Comparison of ENCODE assay signal across 8 cellular contexts in the genomic region with DNA sequence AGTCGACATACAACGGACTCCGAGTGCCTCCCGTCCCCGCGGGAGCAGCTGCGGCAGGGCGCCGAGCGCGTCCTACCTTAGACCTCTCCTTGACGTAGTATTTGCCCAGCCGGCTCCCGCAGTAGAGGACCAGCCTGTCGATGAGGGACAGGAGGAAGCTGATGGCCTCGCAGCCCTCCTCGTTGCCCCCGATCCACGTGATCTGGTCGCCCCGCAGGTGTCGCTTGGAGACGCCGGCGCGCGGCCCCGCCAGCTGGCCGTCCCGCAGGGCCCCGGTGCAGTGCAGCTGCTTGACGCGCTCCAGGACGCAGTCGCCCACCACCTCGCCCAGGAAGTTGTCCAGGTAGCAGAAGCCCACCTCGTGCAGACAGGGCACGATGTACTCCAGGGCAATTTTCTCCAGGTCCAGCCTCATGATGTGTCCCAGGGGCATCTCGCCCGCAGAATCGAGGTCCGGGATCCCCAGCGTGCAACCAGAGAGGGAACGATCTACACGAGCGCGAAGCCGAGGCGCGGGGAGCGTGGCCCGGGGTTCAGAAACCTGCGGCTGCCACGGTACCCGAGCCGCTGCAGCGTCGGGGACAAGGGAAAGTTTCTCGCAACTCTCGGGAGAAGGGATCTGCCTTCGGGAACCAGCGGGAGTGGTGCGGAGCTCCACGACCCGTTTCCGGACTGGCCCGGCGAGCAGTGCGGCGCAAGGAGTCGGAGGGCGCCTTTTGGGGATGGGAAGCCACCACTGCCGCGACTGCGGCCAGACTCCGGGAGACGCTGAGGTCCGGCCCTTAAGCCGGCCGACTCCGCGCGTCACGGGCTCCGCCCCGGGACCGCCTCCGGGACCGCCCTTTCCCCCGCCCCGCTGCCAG. TPM values are rescaled to one million over a fixed set of nuclear protein-coding genes. Genes with fewer than 3 reads are reported as not detected.
DNase-seq lines count a peak whose midpoint lies in the region; ATAC-seq and TF ChIP-seq lines count a peak whose summit lies in the region.

TSS of gene EGLN3 (minus strand) at position 755 of the 863 bp plus-strand sequence. CDS start at position 433, 322 bp downstream.

- H3K4me1 ChIP-seq in A673 (ENCODE audit: insufficient read depth, low read length, poor library complexity, severe bottlenecking), result peaks cover 5% of the 10 kb centered on the region
- peaks cover 2 to 4% of the 10 kb centered on the region in 2 donors for H3K4me1 ChIP-seq in lung (ENCODE audit: control insufficient read depth in 2 of 2, insufficient read depth in 2 of 2, low read length in 2 of 2)

- H3K27me3 ChIP-seq in A673 (replicated peaks; ENCODE audit: insufficient read depth, low read depth, low read length, poor library complexity) (peaks cover 28% of the 10 kb centered on the region), lung (ENCODE audit: control insufficient read depth, insufficient read depth) (no peaks in the 10 kb centered on the region)

- BruUV-seq in A673 (replicated peaks; lab: Mats Ljungman, UMichigan), result no TSS peak

- TF ChIP-seq CTCF in A673 (conservative IDR thresholded peaks at IDR 0.05; ENCODE audit: low read depth, low read length) (no peak), lung (IDR thresholded peaks at IDR 0.05; ENCODE audit: control extremely low read depth, extremely low read depth) (no peak)

- intact Hi-C loops in A673 (cut with micrococcal nuclease; ENCODE audit: unreplicated experiment), result no loop called here

- 1 to 2% methylated on average over 67 to 91 of the region's 91 CpGs for WGBS in lung, 2 donors

- POLR2A ChIA-PET in A673 (lab: Charles Lee; ENCODE audit: low non-redundant PET), result no interaction called here

- no peak within 1 kb of the TSS for H3K27ac ChIP-seq in A673 (ENCODE audit: low read depth, low read length, poor library complexity, severe bottlenecking)
- H3K27ac ChIP-seq in lung (ENCODE audit: low read depth in 1 of 2, low read length in 1 of 2), result peak within 1 kb of the TSS; percentile 21 to 89

- H3K9me3 ChIP-seq in A673 (ENCODE audit: low read depth, low read length, poor library complexity, severe bottlenecking) (no peaks in the 10 kb centered on the region), lung (ENCODE audit: control insufficient read depth in 2 of 2, insufficient read depth in 1 of 2, low read length in 1 of 2) (no peaks in the 10 kb centered on the region)

- CTCF ChIA-PET in A673 (lab: Charles Lee), result no interaction called here

- ATAC-seq in GM18519 (IDR thresholded peaks at IDR 0.05; ENCODE audit: low FRiP score, unreplicated experiment) (peak; percentile 75), HG03025 (IDR thresholded peaks at IDR 0.05; ENCODE audit: low FRiP score, unreplicated experiment) (peak; percentile 67), lung (ENCODE audit: insufficient read depth, low FRiP score) (peak; percentile 94)

- DNase-seq in A673 (ENCODE audit: low spot score) (no peak), NCI-H2227 treated with DMSO at 0.1 percent for 48 hours (lab: John Stamatoyannopoulos, UW) (peak; percentile 83), lung (ENCODE audit: low spot score) (peak; percentile 81)
- peak; percentile 77 to 82 for DNase-seq in activated CD4-positive, alpha-beta T cell treated with anti-CD3 and anti-CD28 coated beads, Interleukin-2, amount 50 U/mL, for 48 hours
- DNase-seq in effector CD4-positive, alpha-beta T cell, result peak; percentile 6
- DNase-seq in stimulated activated CD4-positive, alpha-beta T cell treated with anti-CD3 and anti-CD28 coated beads, TNF-alpha, amount 100 ng/mL, for 4 hours (ENCODE audit: low read depth in 3 of 3), result peak; percentile 6 to 36 (median 16)

- H3K36me3 ChIP-seq in A673 (ENCODE audit: insufficient read depth, low read length, poor library complexity, severe bottlenecking) (no peaks in the 10 kb centered on the region), lung (ENCODE audit: control insufficient read depth in 2 of 2, insufficient read depth in 2 of 2, low read length in 2 of 2) (peaks cover 0 to under 1% of the 10 kb centered on the region in 2 donors)

- H3K4me3 ChIP-seq in A673 (ENCODE audit: low read depth, low read length, poor library complexity, severe bottlenecking) (peak within 1 kb of the TSS; percentile 54), lung (peak within 1 kb of the TSS; percentile 46)

RNA-seq across cellular contexts. Expression of gene EGLN3, which starts in this region (rescaled TPM):
- 2.0 and 2.4 TPM in 2 replicates for total RNA-seq in A673 (2021)
- total RNA-seq in lung, result 10 to 100 TPM in 1 of 2 donors, 1 to 10 TPM in 1; 9.0 to 80.6 TPM
- polyA plus RNA-seq in lung, result 1 to 10 TPM; 2.6 to 3.3 TPM
